9 cellular contexts compared by ENCODE assay signal in the genomic region with DNA sequence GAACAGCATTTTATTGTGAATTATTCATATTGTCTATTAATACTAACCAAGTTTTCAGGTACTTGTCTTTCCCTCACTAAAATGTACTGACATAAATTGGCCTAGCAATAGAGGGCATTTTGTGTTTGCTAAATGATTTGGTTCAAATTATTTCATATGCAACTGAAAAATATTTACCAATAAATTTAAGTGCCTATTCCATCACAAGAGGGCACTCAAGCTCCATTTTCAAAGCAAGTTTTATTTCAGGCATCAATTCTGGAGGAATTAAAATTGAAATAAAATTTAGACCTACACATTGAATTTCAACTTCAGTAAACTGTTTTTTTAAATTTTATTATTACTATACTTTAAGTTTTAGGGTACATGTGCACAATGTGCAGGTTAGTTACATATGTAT.
DNase-seq lines count a peak whose midpoint lies in the region; ATAC-seq, FAIRE-seq and TF ChIP-seq lines count a peak whose summit lies in the region.
"Had no signal": no experiment of that assay in that cellular context is flagged by ENCODE, and none has a peak within 500 bp of the region (broad histone marks: within the 10 kb centered on the region; RNA-seq: fewer than 3 reads in every experiment).

No MANE protein-coding gene starts in this region.

- H3K4me2 ChIP-seq in HepG2 (ENCODE audit: low read depth, low read length), result no peak overlapping the region

- H3K79me2 ChIP-seq in HepG2 (ENCODE audit: insufficient read depth, low read length), result no peaks in the 10 kb centered on the region

- TF ChIP-seq RAD21 in HepG2 (CRISPR knock-in tag; IDR thresholded peaks at IDR 0.05), result no peak

- no peak for FAIRE-seq in HepG2 (lab: Jason Lieb, UNC)

- H4K20me1 ChIP-seq in HepG2 (ENCODE audit: insufficient read depth, low read length), result no peaks in the 10 kb centered on the region

- peaks cover 0 to 3% of the 10 kb centered on the region in 2 donors for H3K9me3 ChIP-seq in ascending aorta
- no peaks in the 10 kb centered on the region for H3K9me3 ChIP-seq in HepG2 (ENCODE audit: low read length)
- H3K9me3 ChIP-seq: HAP-1 had no signal

- TF ChIP-seq POLR2A in HepG2 (IDR thresholded peaks at IDR 0.05; ENCODE audit: insufficient read depth in 1 of 2, low read depth in 2 of 2, low read length in 2 of 2), result no peak

- H3K4me3 ChIP-seq in ascending aorta (no peak overlapping the region), HepG2 (replicated peaks in 1 of 3; ENCODE audit: insufficient read depth in 1 of 3, low read depth in 2 of 3, low read length in 3 of 3) (no peak overlapping the region)
- H3K4me3 ChIP-seq: HAP-1 had no signal

- ATAC-seq in HepG2 (no peak), GM19452 (IDR thresholded peaks at IDR 0.05; ENCODE audit: unreplicated experiment) (no peak), GM21717 (IDR thresholded peaks at IDR 0.05; ENCODE audit: unreplicated experiment) (no peak)

- POLR2A ChIA-PET in HepG2 (lab: Yijun Ruan, JAX), result no interaction called here

- DNase-seq in COLO829 (ENCODE audit: low spot score) (peak; percentile 34), HT-29 (ENCODE audit: low spot score) (peak; percentile 57), ascending aorta (ENCODE audit: low spot score in 2 of 2) (no peak), HepG2 (ENCODE audit: low spot score) (no peak), retina (no peak)
- DNase-seq in effector CD4-positive, alpha-beta T cell, result no peak

- no peak overlapping the region for H3K27ac ChIP-seq in ascending aorta
- no peak overlapping the region for H3K27ac ChIP-seq in HepG2 (ENCODE audit: extremely low read length, insufficient read depth, low read length)

- no peak overlapping the region for H3K9ac ChIP-seq in HepG2 (ENCODE audit: insufficient read depth, low read depth, low read length)

- H2AFZ ChIP-seq in HepG2 (ENCODE audit: low read length), result no peak overlapping the region

- in situ Hi-C loops in HepG2 (cut with HindIII; ENCODE audit: extremely low pct_ligation_motif_present, low pct_unique_long_range_greater_than_20kb), result loop anchor here (25.0 kb wide), 1 partner anchor 430 kb away; no protein-coding TSS in a partner anchor

- intact Hi-C loops in ascending aorta (cut with DNase I) (loop anchor here (2.0 to 5.0 kb wide), 2 partner anchors 108 to 1180 kb away; a partner anchor contains a TSS), HepG2 (cut with micrococcal nuclease; ENCODE audit: unreplicated experiment) (loop anchor here (10.0 kb wide), 1 partner anchor 1178 kb away; a partner anchor contains a TSS)

- H3K4me1 ChIP-seq in ascending aorta (no peaks in the 10 kb centered on the region), HepG2 (ENCODE audit: insufficient read depth, low read length) (peaks cover 8% of the 10 kb centered on the region; the same call in 1 of the 2 replicates)
- H3K4me1 ChIP-seq: HAP-1 had no signal

- TF ChIP-seq EP300 in HepG2 (IDR thresholded peaks at IDR 0.05; ENCODE audit: low read depth in 2 of 2, low read length in 2 of 2) (no peak), HepG2 (CRISPR knock-in tag; IDR thresholded peaks at IDR 0.05; ENCODE audit: borderline replicate concordance) (no peak)

- no peaks in the 10 kb centered on the region for H3K36me3 ChIP-seq in ascending aorta
- H3K36me3 ChIP-seq in HepG2 (replicated peaks in 1 of 2; ENCODE audit: control insufficient read depth in 1 of 2, insufficient read depth in 2 of 2, low read length in 2 of 2), result no peaks in the 10 kb centered on the region
- H3K36me3 ChIP-seq: HAP-1 had no signal

- H3K27me3 ChIP-seq in ascending aorta (no peaks in the 10 kb centered on the region), HepG2 (ENCODE audit: control insufficient read depth in 1 of 2, insufficient read depth in 2 of 2, low read length in 2 of 2) (peaks cover 0 to under 1% of the 10 kb centered on the region in 2 experiments; a peak in 2 of 5 replicates)

- peak in 2 of 3 experiments; percentile 40 to 59 for TF ChIP-seq CTCF in ascending aorta (IDR thresholded peaks at IDR 0.05)
- peak; percentile 26 for TF ChIP-seq CTCF in HepG2 (CRISPR knock-in tag; IDR thresholded peaks at IDR 0.05)

- no TSS peak for BruUV-seq in HepG2 (replicated peaks; lab: Mats Ljungman, UMichigan)

- CTCF ChIA-PET in HepG2 (lab: Yijun Ruan, JAX; ENCODE audit: low intra/inter-chr PET ratio, low total read pairs), result interaction anchor here (1.4 kb wide), 2 partner anchors 418 to 1100 kb away, joined by 3 to 8 read pairs; no protein-coding TSS in a partner anchor

TF ChIP-seq in HepG2, 621 proteins besides CTCF, POLR2A, EP300 and RAD21:
- TF ChIP-seq ZNF550 (CRISPR knock-in tag; IDR thresholded peaks at IDR 0.05; ENCODE audit: borderline replicate concordance) (no peak), STAG1 (CRISPR knock-in tag; IDR thresholded peaks at IDR 0.05) (peak; percentile 65)

Comparison
In these comparisons a context has a peak if more than half of its experiments do, and no peak if none do; other contexts are left out.
1. DNase-seq: peak in COLO829 (single experiment) and HT-29 (single experiment); none in ascending aorta (0 of 2), HepG2 (single experiment), effector CD4-positive, alpha-beta T cell (single experiment) and retina (single experiment).